8 cellular contexts compared by ENCODE assay signal in the genomic region with DNA sequence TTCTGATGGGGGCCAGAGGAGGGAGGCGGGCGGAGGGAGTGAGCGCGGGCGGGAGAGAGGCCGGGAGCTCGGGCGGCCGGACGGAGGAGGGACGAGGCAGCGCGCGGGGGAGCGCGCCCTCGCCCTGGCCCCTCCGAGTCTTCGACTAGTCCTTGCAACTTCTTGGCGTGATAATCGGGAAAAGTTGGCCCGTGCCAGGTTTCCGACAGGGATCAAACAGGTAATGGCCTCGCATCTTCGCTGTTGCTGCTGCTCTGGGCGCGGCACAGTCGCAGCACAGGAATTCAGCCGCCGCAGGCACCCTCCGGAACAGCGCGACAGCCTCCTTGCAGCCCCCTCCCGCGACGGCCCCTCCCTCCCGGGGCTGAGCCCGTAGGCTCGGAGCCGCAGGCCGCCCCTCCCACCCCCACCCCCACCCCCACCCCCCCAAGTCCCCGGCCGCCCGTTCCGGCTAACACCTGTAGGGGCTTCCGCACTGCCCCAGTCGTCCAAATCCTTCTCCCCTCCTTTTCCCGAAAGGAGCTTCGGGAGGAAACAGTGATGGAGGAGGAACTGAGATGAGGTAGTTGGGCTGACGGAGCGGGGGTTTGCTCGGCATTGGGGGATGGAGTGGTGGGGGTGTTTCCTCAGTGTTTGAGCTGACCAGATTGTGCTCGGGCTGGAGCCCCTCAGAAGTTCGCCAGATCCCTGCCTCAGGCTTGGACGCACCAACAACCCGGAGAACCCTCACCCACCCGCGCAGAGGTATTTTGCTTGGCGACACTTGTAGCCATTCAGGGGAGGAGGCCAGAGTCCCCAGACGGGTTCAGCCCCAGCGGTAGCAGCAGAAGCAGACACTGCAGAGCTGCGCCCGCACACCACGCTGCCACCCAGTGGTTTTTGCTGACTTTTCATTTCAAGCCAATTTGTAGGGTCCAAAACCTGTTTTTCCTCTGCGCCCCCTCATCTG. TPM values are rescaled to one million over a fixed set of nuclear protein-coding genes. Genes with fewer than 3 reads are reported as not detected.
A peak's percentile ranks its signal among the peaks of the same experiment; 100 is the strongest.
DNase-seq lines count a peak whose midpoint lies in the region; ATAC-seq and TF ChIP-seq lines count a peak whose summit lies in the region.

A gene (minus strand): TSS at position 319 of the 949 bp plus-strand sequence. CDS start 714 bp downstream, outside the sequence.

- no peak within 1 kb of the TSS for H3K27ac Mint-ChIP-seq in T-cell

- H3K36me3 ChIP-seq in Panc1 (ENCODE audit: control insufficient read depth, insufficient read depth, low read length), result no peaks in the 10 kb centered on the region; the same call in 1 of the 2 replicates

- H3K4me3 ChIP-seq in Panc1 (ENCODE audit: low read depth in 2 of 2, low read length in 2 of 2), result no peak within 1 kb of the TSS

- BruUV-seq in Panc1 (replicated peaks; lab: Mats Ljungman, UMichigan), result no TSS peak

- H3K27me3 Mint-ChIP-seq in T-cell, result peaks cover 29 to 51% of the 10 kb centered on the region in 2 donors

- POLR2A ChIA-PET in Panc1 (lab: Charles Lee) (no interaction called here), T-cell (lab: Charles Lee) (no interaction called here)

- in situ Hi-C loops in Panc1 (cut with HindIII; ENCODE audit: low pct_unique_long_range_greater_than_20kb, low sequenced_read_pairs), result no loop called here

- DNase-seq in Panc1 (ENCODE audit: low read depth, low spot score) (no peak), cardiac septum (ENCODE audit: low spot score) (peak; percentile 70), posterior vena cava (ENCODE audit: low spot score) (peak; percentile 83), T-cell (no peak)

- peak within 1 kb of the TSS in 1 of 3 donors; percentile 50 for H3K4me3 Mint-ChIP-seq in T-cell

- TF ChIP-seq CTCF in Panc1 (IDR thresholded peaks at IDR 0.05), result peak; percentile 24; the same call in 1 of the 2 replicates

- H3K27ac ChIP-seq in Panc1 (ENCODE audit: low read length), result no peak within 1 kb of the TSS

- CTCF ChIA-PET in Panc1 (lab: Charles Lee) (no interaction called here), T-cell (lab: Charles Lee) (interaction anchor here in 1 of 2 donors (0.8 kb wide), 1 partner anchor 9 kb away, joined by 3 read pairs; no protein-coding TSS in a partner anchor)

- peaks cover 8% of the 10 kb centered on the region for H3K27me3 ChIP-seq in Panc1 (ENCODE audit: control insufficient read depth, insufficient read depth, low read length)

- ATAC-seq in GM18868 (IDR thresholded peaks at IDR 0.05; ENCODE audit: unreplicated experiment) (peak; percentile 80), Panc1 (no peak), HG02623 (IDR thresholded peaks at IDR 0.05; ENCODE audit: unreplicated experiment) (no peak), HG02973 (IDR thresholded peaks at IDR 0.05; ENCODE audit: unreplicated experiment) (no peak), HG03139 (IDR thresholded peaks at IDR 0.05; ENCODE audit: unreplicated experiment) (no peak), T-cell (replicated peaks in 1 of 4) (no peak)

- H3K36me3 Mint-ChIP-seq in T-cell, result no peaks in the 10 kb centered on the region

- no peaks in the 10 kb centered on the region for H3K4me1 ChIP-seq in Panc1 (ENCODE audit: control insufficient read depth, insufficient read depth, low read length)

- intact Hi-C loops in Panc1 (cut with micrococcal nuclease; ENCODE audit: unreplicated experiment), result no loop called here
- intact Hi-C loops in cardiac septum (cut with DNase I), result no loop called here
- intact Hi-C loops in posterior vena cava (cut with DNase I), result no loop called here

- no peaks in the 10 kb centered on the region for H3K9me3 Mint-ChIP-seq in T-cell

- H3K4me1 Mint-ChIP-seq in T-cell, result peaks cover 0 to 6% (median 2%) of the 10 kb centered on the region in 3 donors

- no peaks in the 10 kb centered on the region for H3K9me3 ChIP-seq in Panc1 (ENCODE audit: control insufficient read depth, insufficient read depth, low read depth, low read length)

RNA-seq across cellular contexts. Expression of the gene that starts here (rescaled TPM):
- total RNA-seq in Panc1 (2021; ENCODE audit: unreplicated experiment) (not detected), cardiac septum (1.2 TPM), posterior vena cava (10 to 100 TPM; 10.6 to 13.6 TPM), T-cell (under 1 TPM in 1 of 5 donors, not detected in 4; 0.16 TPM)
- polyA plus RNA-seq in Panc1 (2012; ENCODE audit: insufficient read length), result not detected

Comparison
In these comparisons a context has a peak if more than half of its experiments do, and no peak if none do; other contexts are left out.
1. DNase-seq: peak in cardiac septum (single experiment) and posterior vena cava (single experiment); none in Panc1 (single experiment) and T-cell (0 of 34).